In the genomic region with DNA sequence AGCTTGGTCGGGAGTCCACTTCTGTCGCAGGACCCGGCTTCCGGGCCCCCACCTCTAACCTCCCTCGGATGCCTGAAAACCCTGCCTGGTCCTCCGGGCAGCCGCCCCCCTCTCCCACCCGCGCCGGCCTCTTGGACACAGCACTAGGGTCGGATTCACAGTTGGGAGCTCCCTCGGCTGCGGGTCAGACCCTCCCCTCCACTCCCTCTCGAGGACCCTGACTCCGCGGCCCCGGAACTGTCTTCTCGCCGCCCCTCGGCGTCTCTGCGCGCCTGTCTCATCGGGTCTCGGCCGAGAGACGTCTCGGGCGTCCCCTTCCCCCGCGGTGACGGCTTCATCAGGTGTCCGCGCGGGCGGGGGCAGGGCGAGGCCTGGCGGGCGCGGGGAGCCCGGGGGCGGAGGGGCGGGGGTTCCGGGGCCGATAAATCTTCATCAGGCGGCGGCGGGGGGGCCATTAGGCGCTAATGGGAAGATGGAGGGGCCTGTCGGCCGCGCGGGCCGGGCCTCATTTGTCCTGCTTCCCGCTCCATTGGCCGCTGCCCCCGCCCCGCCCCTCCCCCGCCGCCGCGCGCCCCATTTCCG, we compare ENCODE assay signal across 8 cellular contexts. TPM values are rescaled to one million over a fixed set of nuclear protein-coding genes. Genes with fewer than 3 reads are reported as not detected.
DNase-seq lines count a peak whose midpoint lies in the region; ATAC-seq and TF ChIP-seq lines count a peak whose summit lies in the region.

No MANE protein-coding gene starts in this region.

- peak; percentile 47 for ATAC-seq in left colon
- no peak for ATAC-seq in GM19455 (IDR thresholded peaks at IDR 0.05; ENCODE audit: unreplicated experiment)
- no peak for ATAC-seq in HG02610 (IDR thresholded peaks at IDR 0.05; ENCODE audit: unreplicated experiment)

- H3K36me3 Mint-ChIP-seq in activated naive CD8-positive, alpha-beta T cell: no peaks in the 10 kb centered on the region

- H3K9me3 ChIP-seq in stomach: no peaks in the 10 kb centered on the region

- DNase-seq in DMS79 treated with DMSO at 0.1 percent for 48 hours (lab: John Stamatoyannopoulos, UW) (peak; percentile 67), NCI-H69 (lab: John Stamatoyannopoulos, UW) (peak; percentile 85), left colon (peak in 1 of 2 donors; percentile 68), stomach (peak; percentile 43), DMS114 treated with DMSO at 0.1 percent for 48 hours (lab: John Stamatoyannopoulos, UW; ENCODE audit: unreplicated experiment) (no peak)

- H3K36me3 ChIP-seq in stomach: no peaks in the 10 kb centered on the region

- H3K4me1 ChIP-seq in stomach: peaks cover 21 to 34% (median 27%) of the 10 kb centered on the region in 4 donors

- intact Hi-C loops in left colon (cut with DNase I, micrococcal nuclease): loop anchor here in 1 of 2 donors (10.0 kb wide), 1 partner anchor 65 kb away; the partner anchor contains the start of gene CD79A
- intact Hi-C loops in stomach (cut with DNase I; ENCODE audit: low total_unique reads): loop anchor here (10.0 kb wide), 1 partner anchor 65 kb away; the partner anchor contains the start of gene CD79A

- no peak for TF ChIP-seq EP300 in stomach (IDR thresholded peaks at IDR 0.05)

- WGBS in stomach, 5 donors: 3 to 7% (median 4%) methylated on average over 17 to 64 of the region's 64 CpGs

- H3K4me3 ChIP-seq in stomach: peak overlapping the region; percentile 46 to 64 (median 56)

- H3K9me3 Mint-ChIP-seq in activated naive CD8-positive, alpha-beta T cell (ENCODE audit: low read depth): no peaks in the 10 kb centered on the region

- H3K4me1 Mint-ChIP-seq in activated naive CD8-positive, alpha-beta T cell (ENCODE audit: low read depth): peaks cover 40% of the 10 kb centered on the region

- no peak for TF ChIP-seq CTCF in stomach (IDR thresholded peaks at IDR 0.05)

- H3K27me3 ChIP-seq in stomach: peaks cover 12 to 85% (median 30%) of the 10 kb centered on the region in 3 donors

- H3K4me3 Mint-ChIP-seq in activated naive CD8-positive, alpha-beta T cell: peak overlapping the region; percentile 30

- peak overlapping the region; percentile 58 for H3K27ac Mint-ChIP-seq in activated naive CD8-positive, alpha-beta T cell

- no peaks in the 10 kb centered on the region for H3K27me3 Mint-ChIP-seq in activated naive CD8-positive, alpha-beta T cell

- H3K27ac ChIP-seq in stomach: peak overlapping the region in 4 of 5 donors; percentile 23 to 60 (median 50)

- no peak for TF ChIP-seq POLR2A in stomach (IDR thresholded peaks at IDR 0.05)

RNA-seq across cellular contexts. Expression of gene ERFL, which starts 11.7 kb away (rescaled TPM):
- 1 to 10 TPM; 1.1 to 1.7 TPM for total RNA-seq in left colon
- total RNA-seq in stomach: not detected
- polyA plus RNA-seq in stomach: under 1 TPM in 1 of 3 donors, not detected in 2; 0.25 TPM

RNA-seq across cellular contexts. Expression of gene RABAC1, which starts 19.2 kb away (rescaled TPM):
- total RNA-seq in left colon: 100 to 1,000 TPM; 177 to 196 TPM
- 100 to 1,000 TPM in 3 of 5 donors, 10 to 100 TPM in 2; 44.6 to 499 (median 114) TPM for total RNA-seq in stomach
- polyA plus RNA-seq in stomach: 100 to 1,000 TPM; 127 to 181 (median 170) TPM

RNA-seq across cellular contexts. Expression of gene ATP1A3, which starts 54.1 kb away (rescaled TPM):
- total RNA-seq in left colon (1 to 10 TPM; 1.2 to 1.6 TPM), stomach (under 1 TPM in 1 of 5 donors, not detected in 4; 0.29 TPM)
- polyA plus RNA-seq in stomach: under 1 TPM in 2 of 3 donors, not detected in 1; 0.12 to 0.45 TPM

RNA-seq across cellular contexts. Expression of gene ARHGEF1, which starts 57.0 kb away (rescaled TPM):
- 10 to 100 TPM; 87.8 to 93.6 TPM for total RNA-seq in left colon
- 100 to 1,000 TPM in 4 of 5 donors, 10 to 100 TPM in 1; 40.8 to 329 (median 224) TPM for total RNA-seq in stomach
- 100 to 1,000 TPM in 2 of 3 donors, 10 to 100 TPM in 1; 62.0 to 109 (median 106) TPM for polyA plus RNA-seq in stomach
